Comparison of ENCODE assay signal across 1 cellular context in genomic region chr17:58338907-58339774, GRCh38.
TF ChIP-seq lines count a peak whose summit lies in the region.

No MANE protein-coding gene starts in this region.

TF ChIP-seq in GM12878, 131 proteins besides CTCF, POLR2A, EP300 and RAD21 (continued from another document and continues in another):
- TF ChIP-seq BCL3 (IDR thresholded peaks at IDR 0.05; ENCODE audit: borderline replicate concordance, insufficient read depth, low read depth, low read length, poor library complexity, severe bottlenecking) (no peak), ZNF687 (IDR thresholded peaks at IDR 0.05) (peak; percentile 87), FOXK2 (IDR thresholded peaks at IDR 0.05) (no peak), MEF2A (IDR thresholded peaks at IDR 0.05; ENCODE audit: insufficient read depth, low read depth, low read length) (no peak), HCFC1 (IDR thresholded peaks at IDR 0.05; ENCODE audit: low read length) (no peak), MYC (IDR thresholded peaks at IDR 0.05; ENCODE audit: insufficient read depth, insufficient read length, insufficient replicate concordance, low read length, severe bottlenecking) (peak; percentile 43), E4F1 (IDR thresholded peaks at IDR 0.05; ENCODE audit: borderline replicate concordance, partially characterized antibody) (peak; percentile 39), ETV6 (conservative IDR thresholded peaks at IDR 0.05 in 1 of 2, IDR thresholded peaks at IDR 0.05 in 1 of 2; ENCODE audit: borderline replicate concordance in 1 of 2, low read depth in 1 of 2) (peak; percentile 80 to 100; a peak in 3 of 4 replicates), ZNF217 (IDR thresholded peaks at IDR 0.05) (no peak; the same call in 1 of the 2 replicates), ZBTB4 (CRISPR knock-in tag; IDR thresholded peaks at IDR 0.05) (no peak; the same call in 1 of the 2 replicates), ZNF207 (IDR thresholded peaks at IDR 0.05; ENCODE audit: borderline replicate concordance) (peak; percentile 64), SIN3A (IDR thresholded peaks at IDR 0.05; ENCODE audit: low read depth, low read length) (0 out of 2 replicates have a peak, but pooled peaks have one; percentile 33), SPI1 (IDR thresholded peaks at IDR 0.05; ENCODE audit: borderline replicate concordance, insufficient read depth, low read depth, low read length) (peak; percentile 87), ZSCAN29 (IDR thresholded peaks at IDR 0.05) (no peak), PKNOX1 (IDR thresholded peaks at IDR 0.05) (peak; percentile 41), HSF1 (IDR thresholded peaks at IDR 0.05; ENCODE audit: low read depth, low read length) (no peak), IKZF1 (conservative IDR thresholded peaks at IDR 0.05) (peak; percentile 97), SUZ12 (IDR thresholded peaks at IDR 0.05; ENCODE audit: unreplicated experiment) (no peak), ZNF384 (IDR thresholded peaks at IDR 0.05; ENCODE audit: borderline replicate concordance, low read depth, low read length) (no peak), YY1 (IDR thresholded peaks at IDR 0.05; ENCODE audit: low read depth, low read length) (0 out of 2 replicates have a peak, but pooled peaks have one; percentile 53), LARP7 (IDR thresholded peaks at IDR 0.05) (peak; percentile 45), ATF3 (IDR thresholded peaks at IDR 0.05; ENCODE audit: borderline replicate concordance, extremely low read depth, low read depth, low read length) (no peak), NR2F1 (conservative IDR thresholded peaks at IDR 0.05) (0 out of 2 replicates have a peak, but pooled peaks have one; percentile 10), FOS (IDR thresholded peaks at IDR 0.05; ENCODE audit: borderline replicate concordance, extremely low read depth, insufficient read length) (no peak), ESRRA (IDR thresholded peaks at IDR 0.05; ENCODE audit: low read length) (no peak), NKRF (conservative IDR thresholded peaks at IDR 0.05) (peak; percentile 55; the same call in 1 of the 2 replicates), SMAD1 (IDR thresholded peaks at IDR 0.05; ENCODE audit: low read depth, partially characterized antibody) (peak; percentile 97), MXI1 (IDR thresholded peaks at IDR 0.05; ENCODE audit: low read depth, low read length) (no peak), MTA2 (IDR thresholded peaks at IDR 0.05; ENCODE audit: low read depth) (no peak), CEBPB (IDR thresholded peaks at IDR 0.05; ENCODE audit: borderline replicate concordance in 1 of 2, low read depth in 2 of 2, low read length in 2 of 2) (no peak), CBFB (IDR thresholded peaks at IDR 0.05; ENCODE audit: low read depth) (no peak; the same call in 1 of the 2 replicates), PML (IDR thresholded peaks at IDR 0.05; ENCODE audit: low read length) (no peak), POLR2AphosphoS5 (IDR thresholded peaks at IDR 0.05; ENCODE audit: low read length) (peak; percentile 95), TCF12 (IDR thresholded peaks at IDR 0.05; ENCODE audit: low read depth, low read length) (peak; percentile 95), NBN (IDR thresholded peaks at IDR 0.05) (peak; percentile 76), KLF5 (IDR thresholded peaks at IDR 0.05; ENCODE audit: partially characterized antibody) (no peak), SRF (IDR thresholded peaks at IDR 0.05; ENCODE audit: low read depth in 2 of 2, low read length in 2 of 2) (no peak), ZBTB11 (CRISPR knock-in tag; IDR thresholded peaks at IDR 0.05) (no peak), NFYA (IDR thresholded peaks at IDR 0.05; ENCODE audit: borderline replicate concordance, low read depth, low read length) (no peak), EGR1 (IDR thresholded peaks at IDR 0.05; ENCODE audit: borderline replicate concordance in 1 of 2, low read depth in 2 of 2, low read length in 2 of 2) (peak in 1 of 2 experiments; percentile 84; a peak in 2 of 3 replicates), MYB (IDR thresholded peaks at IDR 0.05; ENCODE audit: borderline replicate concordance, low read depth, low read length) (no peak), CHD2 (IDR thresholded peaks at IDR 0.05; ENCODE audit: borderline replicate concordance, low read depth, low read length) (peak; percentile 81)
